ENCODE assay signal across 27 cellular contexts in the genomic region with DNA sequence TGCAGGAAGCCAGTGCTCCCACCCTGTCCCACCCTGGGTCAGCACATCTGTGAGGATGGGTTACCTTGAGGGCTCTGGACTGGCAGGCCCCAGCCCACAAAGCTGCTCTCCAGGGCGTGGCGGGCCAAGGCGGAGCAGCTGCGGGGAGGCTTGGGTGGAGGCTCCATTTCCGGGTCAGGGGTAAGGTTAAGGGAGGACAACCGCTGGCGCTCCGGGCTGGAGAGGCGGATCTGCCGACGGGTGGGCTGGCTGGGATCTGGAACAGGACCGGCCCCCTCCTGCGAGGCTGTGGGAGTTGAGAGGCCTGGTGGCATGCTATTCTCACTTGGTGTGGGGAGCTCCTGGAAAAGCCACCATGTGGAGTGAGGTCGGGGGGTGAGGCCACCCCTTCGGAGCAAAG. TPM values are rescaled to one million over a fixed set of nuclear protein-coding genes. Genes with fewer than 3 reads are reported as not detected.
DNase-seq lines count a peak whose midpoint lies in the region; ATAC-seq and TF ChIP-seq lines count a peak whose summit lies in the region.
"Had no signal": no experiment of that assay in that cellular context is flagged by ENCODE, and none has a peak within 500 bp of the region (broad histone marks: within the 10 kb centered on the region; RNA-seq: fewer than 3 reads in every experiment).

No MANE protein-coding gene starts in this region.

- no peak overlapping the region for H3K4me3 ChIP-seq in spleen
- H3K4me3 ChIP-seq: coronary artery, SJSA1 had no signal

- POLR2A ChIA-PET in activated CD4-positive, alpha-beta T cell treated with anti-CD3 and anti-CD28 coated beads, Interleukin-2, amount 10 ng/mL, durations not matched to agents 7 days and 5 days (lab: Charles Lee) = no interaction called here

- 69 to 90% (median 86%) methylated on average over 4 to 15 of the region's 15 CpGs for WGBS in spleen, 5 donors

- H3K9me3 ChIP-seq in T-helper 17 cell (ENCODE audit: control insufficient read depth, low read length, poor library complexity, severe bottlenecking) = no peaks in the 10 kb centered on the region
- no peaks in the 10 kb centered on the region for H3K9me3 ChIP-seq in spleen
- H3K9me3 ChIP-seq: Caco-2, SJSA1 had no signal

- peaks cover 3% of the 10 kb centered on the region for H3K9me3 Mint-ChIP-seq in activated CD4-positive, alpha-beta T cell treated with anti-CD3 and anti-CD28 coated beads, Interleukin-2, amount 10 ng/mL, durations not matched to agents 7 days and 5 days
- H3K9me3 Mint-ChIP-seq: T-cell had no signal

- peaks cover 0 to 3% (median 0%) of the 10 kb centered on the region in 7 donors for H3K27me3 ChIP-seq in spleen (replicated peaks in 1 of 7)
- H3K27me3 ChIP-seq: SJSA1 had no signal

- H3K27ac ChIP-seq in spleen = no peak overlapping the region
- H3K27ac ChIP-seq: coronary artery, HL-60, SJSA1, VCaP had no signal

- DNase-seq in activated CD4-positive, alpha-beta T cell treated with anti-CD3 and anti-CD28 coated beads, Interleukin-2, amount 10 ng/mL, durations not matched to agents 7 days and 5 days = no peak
- DNase-seq in activated CD4-positive, alpha-beta T cell treated with anti-CD3 and anti-CD28 coated beads, Interleukin-2, amount 50 U/mL, for 1 hour = no peak
- no peak for DNase-seq in T-helper 17 cell
- DNase-seq in ecto neural progenitor cell (ENCODE audit: low spot score) = peak; percentile 19
- DNase-seq in spleen = peak; percentile 81
- no peak for DNase-seq in AG08396 (ENCODE audit: low spot score)
- DNase-seq in central memory CD4-positive, alpha-beta T cell = no peak
- no peak for DNase-seq in LoVo (ENCODE audit: low spot score)
- DNase-seq: activated CD4-positive, alpha-beta T cell treated with anti-CD3 and anti-CD28 coated beads, Interleukin-2, amount 50 U/mL, for 4 hours; activated naive CD4-positive, alpha-beta T cell treated with Interleukin-2 at 50 U/mL for 16 hours; AML-193; amniotic stem cell; Caco-2; DND-41; HCEC 1CT; mammary epithelial cell; NCI-H1048; NCI-H187 treated with DMSO at 0.1 percent for 48 hours; NCI-H524 treated with DMSO at 0.1 percent for 48 hours; NK-92 treated with Interleukin-12 subunit alpha and Interleukin-12 subunit beta, amount 100 ng/mL, for 24 hours; occipital lobe; stimulated activated CD4-positive, alpha-beta T cell treated with anti-CD3 and anti-CD28 coated beads, Interleukin-1b, Interleukin-23, amount 100 ng/mL, for 48 hours; T-cell had no signal

- no peak for ATAC-seq in T-helper 17 cell
- ATAC-seq: T-cell had no signal

- peaks cover 11 to 69% (median 35%) of the 10 kb centered on the region in 6 donors for H3K4me1 ChIP-seq in spleen

- TF ChIP-seq CTCF in spleen (IDR thresholded peaks at IDR 0.05 in 8 of 11, conservative IDR thresholded peaks at IDR 0.05 in 3 of 11) = no peak

- H3K4me1 Mint-ChIP-seq in activated CD4-positive, alpha-beta T cell treated with anti-CD3 and anti-CD28 coated beads, Interleukin-2, amount 10 ng/mL, durations not matched to agents 7 days and 5 days = peaks cover 51% of the 10 kb centered on the region
- H3K4me1 Mint-ChIP-seq in T-helper 17 cell = peaks cover 46% of the 10 kb centered on the region

- TF ChIP-seq POLR2A in spleen (IDR thresholded peaks at IDR 0.05) = no peak

- peaks cover 52% of the 10 kb centered on the region for H3K36me3 Mint-ChIP-seq in activated CD4-positive, alpha-beta T cell treated with anti-CD3 and anti-CD28 coated beads, Interleukin-2, amount 10 ng/mL, durations not matched to agents 7 days and 5 days (ENCODE audit: low read depth)
- H3K36me3 Mint-ChIP-seq in T-helper 17 cell (ENCODE audit: low read depth) = no peaks in the 10 kb centered on the region

- H3K27ac Mint-ChIP-seq in activated CD4-positive, alpha-beta T cell treated with anti-CD3 and anti-CD28 coated beads, Interleukin-2, amount 10 ng/mL, durations not matched to agents 7 days and 5 days = peak overlapping the region; percentile 46
- H3K27ac Mint-ChIP-seq in T-helper 17 cell = peak overlapping the region; percentile 68

- peaks cover 0 to 91% (median 42%) of the 10 kb centered on the region in 6 donors for H3K36me3 ChIP-seq in spleen

- CTCF ChIA-PET in activated CD4-positive, alpha-beta T cell treated with anti-CD3 and anti-CD28 coated beads, Interleukin-2, amount 10 ng/mL, durations not matched to agents 7 days and 5 days (lab: Charles Lee) = interaction anchor here (1.3 to 9.1 kb wide), 3 partner anchors 9 to 63 kb away, joined by 3 to 81 read pairs (median 6); a partner anchor contains a TSS

- no peaks in the 10 kb centered on the region for H3K27me3 Mint-ChIP-seq in activated CD4-positive, alpha-beta T cell treated with anti-CD3 and anti-CD28 coated beads, Interleukin-2, amount 10 ng/mL, durations not matched to agents 7 days and 5 days
- H3K27me3 Mint-ChIP-seq in T-helper 17 cell = no peaks in the 10 kb centered on the region
- H3K27me3 Mint-ChIP-seq: T-cell had no signal

- intact Hi-C loops in spleen (cut with DNase I; ENCODE audit: low total_unique reads) = loop anchor here (10.0 kb wide), 1 partner anchor 61 kb away; a partner anchor contains a TSS

- H3K4me3 Mint-ChIP-seq in activated CD4-positive, alpha-beta T cell treated with anti-CD3 and anti-CD28 coated beads, Interleukin-2, amount 10 ng/mL, durations not matched to agents 7 days and 5 days = no peak overlapping the region
- H3K4me3 Mint-ChIP-seq in T-helper 17 cell = peak overlapping the region; percentile 5
- H3K4me3 Mint-ChIP-seq: T-cell had no signal

RNA-seq across cellular contexts. Expression of a gene that starts 5.5 kb away (rescaled TPM):
- 10 to 100 TPM; 13.0 to 14.0 TPM for total RNA-seq in activated CD4-positive, alpha-beta T cell treated with anti-CD3 and anti-CD28 coated beads, Interleukin-2, amount 10 ng/mL, durations not matched to agents 7 days and 5 days
- total RNA-seq in T-helper 17 cell (10 to 100 TPM; 22.9 to 49.5 TPM), spleen (10 to 100 TPM; 11.4 to 21.4 (median 18.9) TPM)
- polyA plus RNA-seq in spleen = 10 to 100 TPM; 15.6 to 21.0 (median 18.9) TPM

RNA-seq across cellular contexts. Expression of a gene that starts 5.6 kb away (rescaled TPM):
- under 1 TPM; 0.17 to 0.22 TPM for total RNA-seq in activated CD4-positive, alpha-beta T cell treated with anti-CD3 and anti-CD28 coated beads, Interleukin-2, amount 10 ng/mL, durations not matched to agents 7 days and 5 days
- total RNA-seq in T-helper 17 cell = 1 to 10 TPM in 1 of 2 donors, under 1 TPM in 1; 0.83 to 1.6 TPM
- 1 to 10 TPM in 2 of 7 donors, under 1 TPM in 5; 0.19 to 4.8 (median 0.91) TPM for total RNA-seq in spleen
- polyA plus RNA-seq in spleen = under 1 TPM; 0.13 to 0.70 (median 0.36) TPM
- total RNA-seq: Caco-2 had no signal

RNA-seq across cellular contexts. Expression of a gene that starts 9.5 kb away (rescaled TPM):
- 10 to 100 TPM; 93.1 to 98.3 TPM for total RNA-seq in activated CD4-positive, alpha-beta T cell treated with anti-CD3 and anti-CD28 coated beads, Interleukin-2, amount 10 ng/mL, durations not matched to agents 7 days and 5 days
- total RNA-seq in T-helper 17 cell (100 to 1,000 TPM; 136 TPM), spleen (100 to 1,000 TPM in 3 of 7 donors, 10 to 100 TPM in 4; 68.4 to 169 (median 78.7) TPM)
- polyA plus RNA-seq in spleen = 100 to 1,000 TPM in 1 of 3 donors, 10 to 100 TPM in 2; 51.5 to 107 (median 87.7) TPM

RNA-seq across cellular contexts. Expression of a gene that starts 36.9 kb away (rescaled TPM):
- 10 to 100 TPM; 17.6 to 19.1 TPM for total RNA-seq in activated CD4-positive, alpha-beta T cell treated with anti-CD3 and anti-CD28 coated beads, Interleukin-2, amount 10 ng/mL, durations not matched to agents 7 days and 5 days
- total RNA-seq in T-helper 17 cell (10 to 100 TPM; 14.3 to 15.3 TPM), spleen (10 to 100 TPM; 11.1 to 15.0 (median 13.0) TPM)
- 1 to 10 TPM; 4.5 to 8.7 (median 5.6) TPM for polyA plus RNA-seq in spleen

Comparison
In these comparisons a context has a peak if more than half of its experiments do, and no peak if none do; other contexts are left out.
1. DNase-seq: peak in ecto neural progenitor cell (single experiment) and spleen (single experiment); none in activated CD4-positive, alpha-beta T cell treated with anti-CD3 and anti-CD28 coated beads, Interleukin-2, amount 10 ng/mL, durations not matched to agents 7 days and 5 days (single experiment), activated CD4-positive, alpha-beta T cell treated with anti-CD3 and anti-CD28 coated beads, Interleukin-2, amount 50 U/mL, for 1 hour (single experiment), T-helper 17 cell (0 of 3), AG08396 (single experiment), central memory CD4-positive, alpha-beta T cell (single experiment) and LoVo (single experiment).